10 cellular contexts compared by ENCODE assay signal in the genomic region with DNA sequence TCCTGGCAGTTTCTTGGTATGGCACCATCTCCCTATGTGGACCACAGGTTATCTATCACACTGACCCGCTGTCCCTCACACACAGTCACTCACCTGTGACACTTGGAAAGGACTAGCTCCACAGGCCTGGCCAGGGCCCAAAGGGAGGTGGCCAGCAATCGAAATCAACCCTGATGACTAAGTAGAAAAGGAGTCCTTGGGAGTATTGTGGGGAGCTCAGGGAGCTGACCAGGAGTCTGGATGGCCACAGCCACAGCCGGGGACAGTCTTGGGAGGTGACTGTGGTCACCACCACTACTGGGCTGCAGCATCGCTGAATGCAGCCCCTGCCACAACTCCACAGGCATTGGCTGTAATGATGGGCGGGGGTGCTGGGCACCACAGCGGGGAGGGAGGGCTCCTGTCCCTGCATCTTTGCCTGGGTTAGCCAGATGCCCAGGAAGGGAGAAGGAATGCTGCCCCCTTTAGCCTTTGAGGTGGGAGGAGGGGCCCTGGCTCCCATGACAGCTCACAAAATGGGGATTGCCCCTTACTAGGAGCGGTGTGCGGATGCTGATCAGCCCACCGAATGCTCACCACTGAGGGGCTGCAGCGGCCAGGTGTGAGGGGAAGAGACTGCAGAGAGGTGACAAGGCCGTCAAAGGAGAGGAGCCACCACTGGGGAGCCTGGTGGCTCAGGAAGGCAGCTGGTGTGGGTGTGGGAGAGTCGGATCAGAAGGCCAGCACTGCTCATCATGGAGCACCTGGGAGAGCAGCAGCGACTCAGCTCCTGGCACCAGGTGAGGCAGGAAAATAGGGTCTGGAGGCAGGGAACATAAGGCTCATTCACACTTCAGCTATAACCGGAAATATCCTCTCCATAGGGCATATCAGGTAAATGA.
DNase-seq lines count a peak whose midpoint lies in the region; ATAC-seq and TF ChIP-seq lines count a peak whose summit lies in the region.
"Had no signal": no experiment of that assay in that cellular context is flagged by ENCODE, and none has a peak within 500 bp of the region (broad histone marks: within the 10 kb centered on the region; RNA-seq: fewer than 3 reads in every experiment).

No MANE protein-coding gene starts in this region.

- H3K36me3 ChIP-seq in right atrium auricular region, result no peaks in the 10 kb centered on the region
- H3K36me3 ChIP-seq in upper lobe of right lung, result no peaks in the 10 kb centered on the region
- H3K36me3 ChIP-seq in hepatocyte (replicated peaks; ENCODE audit: insufficient read depth, low read depth), result no peaks in the 10 kb centered on the region

- no peaks in the 10 kb centered on the region for H4K20me1 ChIP-seq in hepatocyte (ENCODE audit: insufficient read depth, poor library complexity, severe bottlenecking)

- intact Hi-C loops in Right ventricle myocardium superior (cut with DNase I) (loop anchor here (2.0 to 10.0 kb wide), 4 partner anchors 62 to 211 kb away; partner anchors contain the start of genes H3-3A and SDE2), upper lobe of right lung (cut with DNase I) (loop anchor here (5.0 kb wide), 1 partner anchor 57 kb away; no protein-coding TSS in a partner anchor)

- H3K9me3 ChIP-seq in right atrium auricular region (no peaks in the 10 kb centered on the region), upper lobe of right lung (no peaks in the 10 kb centered on the region), hepatocyte (ENCODE audit: low read depth) (no peaks in the 10 kb centered on the region)

- peaks cover 0 to 15% of the 10 kb centered on the region in 2 donors for H3K4me1 ChIP-seq in right atrium auricular region
- H3K4me1 ChIP-seq in upper lobe of right lung, result peaks cover 13% of the 10 kb centered on the region
- H3K4me1 ChIP-seq in hepatocyte (ENCODE audit: insufficient read depth), result peaks cover 23% of the 10 kb centered on the region

- TF ChIP-seq CTCF in right atrium auricular region (IDR thresholded peaks at IDR 0.05), result no peak
- no peak for TF ChIP-seq CTCF in VCaP (conservative IDR thresholded peaks at IDR 0.05)
- TF ChIP-seq CTCF in upper lobe of right lung (IDR thresholded peaks at IDR 0.05), result no peak
- no peak for TF ChIP-seq CTCF in hepatocyte (IDR thresholded peaks at IDR 0.05; ENCODE audit: poor library complexity)

- DNase-seq in Right ventricle myocardium superior (peak; percentile 9), right atrium auricular region (ENCODE audit: low spot score) (no peak), kidney tubule cell (ENCODE audit: low spot score) (peak; percentile 87), upper lobe of right lung (peak; percentile 64), hepatocyte (ENCODE audit: low spot score) (no peak)
- DNase-seq: caudate nucleus, DMS79 treated with DMSO at 0.1 percent for 48 hours had no signal

- no peak for ATAC-seq in Right ventricle myocardium superior (ENCODE audit: poor library complexity)
- ATAC-seq in upper lobe of right lung, result no peak
- ATAC-seq in GM19467 (IDR thresholded peaks at IDR 0.05; ENCODE audit: unreplicated experiment), result no peak
- no peak for ATAC-seq in HG02623 (IDR thresholded peaks at IDR 0.05; ENCODE audit: unreplicated experiment)

- WGBS in hepatocyte (ENCODE audit: low lambda C conversion rate, missing lambda C conversion rate), result 91% methylated on average over 14 of the region's 14 CpGs

- no peaks in the 10 kb centered on the region for H3K27me3 ChIP-seq in right atrium auricular region
- no peaks in the 10 kb centered on the region for H3K27me3 ChIP-seq in upper lobe of right lung
- no peaks in the 10 kb centered on the region for H3K27me3 ChIP-seq in hepatocyte

- no peaks in the 10 kb centered on the region for H3K9me2 ChIP-seq in hepatocyte (replicated peaks; ENCODE audit: insufficient read depth)

- no peak overlapping the region for H2AFZ ChIP-seq in hepatocyte

- H3K4me2 ChIP-seq in hepatocyte, result no peak overlapping the region

- H3K79me2 ChIP-seq in hepatocyte, result no peaks in the 10 kb centered on the region

- H3K4me3 ChIP-seq in right atrium auricular region (no peak overlapping the region), upper lobe of right lung (no peak overlapping the region), hepatocyte (no peak overlapping the region)

- no peak overlapping the region for H3K27ac ChIP-seq in right atrium auricular region
- peak overlapping the region; percentile 100 for H3K27ac ChIP-seq in VCaP
- H3K27ac ChIP-seq in upper lobe of right lung, result peak overlapping the region; percentile 24
- no peak overlapping the region for H3K27ac ChIP-seq in hepatocyte

Comparison
In these comparisons a context has a peak if more than half of its experiments do, and no peak if none do; other contexts are left out.
1. DNase-seq: peak in Right ventricle myocardium superior (single experiment), kidney tubule cell (single experiment) and upper lobe of right lung (single experiment); none in right atrium auricular region (single experiment) and hepatocyte (single experiment).
2. H3K27ac ChIP-seq: peak in VCaP (single experiment) and upper lobe of right lung (single experiment); none in right atrium auricular region (0 of 2) and hepatocyte (single experiment).